Comparison of ENCODE assay signal across 15 cellular contexts in genomic region chr3:49725906-49726681, GRCh38. TPM values are rescaled to one million over a fixed set of nuclear protein-coding genes. Genes with fewer than 3 reads are reported as not detected.
A peak's percentile ranks its signal among the peaks of the same experiment; 100 is the strongest.
DNase-seq lines count a peak whose midpoint lies in the region; ATAC-seq and TF ChIP-seq lines count a peak whose summit lies in the region.
"Had no signal": no experiment of that assay in that cellular context is flagged by ENCODE, and none has a peak within 500 bp of the region (broad histone marks: within the 10 kb centered on the region; RNA-seq: fewer than 3 reads in every experiment).

No MANE protein-coding gene starts in this region.

- H3K27ac Mint-ChIP-seq in stimulated activated naive CD8-positive, alpha-beta T cell treated with anti-CD3 and anti-CD28 coated beads, Interleukin-15, Interleukin-2, amounts not matched to agents 100 ng/mL and 50 ng/mL, for 24 hours, result peak overlapping the region; percentile 61
- H3K27ac Mint-ChIP-seq in activated CD4-positive, alpha-beta memory T cell treated with anti-CD3 and anti-CD28 coated beads for 36 hours, result peak overlapping the region; percentile 9
- peak overlapping the region in 1 of 3 experiments; percentile 31 for H3K27ac Mint-ChIP-seq in nephron

- no peaks in the 10 kb centered on the region for H3K27me3 Mint-ChIP-seq in stimulated activated naive CD8-positive, alpha-beta T cell treated with anti-CD3 and anti-CD28 coated beads, Interleukin-15, Interleukin-2, amounts not matched to agents 100 ng/mL and 50 ng/mL, for 24 hours
- H3K27me3 Mint-ChIP-seq in activated CD4-positive, alpha-beta memory T cell treated with anti-CD3 and anti-CD28 coated beads for 36 hours, result no peaks in the 10 kb centered on the region
- H3K27me3 Mint-ChIP-seq in nephron (ENCODE audit: low read depth), result no peaks in the 10 kb centered on the region
- H3K27me3 Mint-ChIP-seq: stimulated activated naive CD8-positive, alpha-beta T cell treated with anti-CD3 and anti-CD28 coated beads, Interleukin-15, amount 100 ng/mL, for 72 hours had no signal

- peaks cover 18% of the 10 kb centered on the region for H3K36me3 Mint-ChIP-seq in stimulated activated naive CD8-positive, alpha-beta T cell treated with anti-CD3 and anti-CD28 coated beads, Interleukin-15, Interleukin-2, amounts not matched to agents 100 ng/mL and 50 ng/mL, for 24 hours (ENCODE audit: low read depth)
- peaks cover 19% of the 10 kb centered on the region for H3K36me3 Mint-ChIP-seq in activated CD4-positive, alpha-beta memory T cell treated with anti-CD3 and anti-CD28 coated beads for 36 hours
- peaks cover 22% of the 10 kb centered on the region for H3K36me3 Mint-ChIP-seq in nephron (ENCODE audit: low read depth)

- ATAC-seq in stimulated activated naive CD8-positive, alpha-beta T cell treated with anti-CD3 and anti-CD28 coated beads, Interleukin-15, Interleukin-2, amounts not matched to agents 100 U/mL and 50 U/mL, for 24 hours, result no peak
- no peak for ATAC-seq in HG03039 (IDR thresholded peaks at IDR 0.05; ENCODE audit: unreplicated experiment)
- ATAC-seq: stimulated activated naive CD8-positive, alpha-beta T cell treated with anti-CD3 and anti-CD28 coated beads, Interleukin-15, amount 100 ng/mL, for 72 hours had no signal

- no peak for DNase-seq in stimulated activated naive CD8-positive, alpha-beta T cell treated with anti-CD3 and anti-CD28 coated beads, Interleukin-15, Interleukin-2, amounts not matched to agents 100 U/mL and 50 U/mL, for 24 hours
- DNase-seq in activated CD4-positive, alpha-beta memory T cell treated with anti-CD3 and anti-CD28 coated beads for 36 hours, result no peak
- no peak for DNase-seq in GM19240 (ENCODE audit: insufficient read length, low spot score)
- no peak for DNase-seq in NCI-H2107 treated with DMSO at 0.1 percent for 48 hours (lab: John Stamatoyannopoulos, UW; ENCODE audit: unreplicated experiment)
- DNase-seq in OCI-M1 (lab: John Stamatoyannopoulos, UW), result no peak
- DNase-seq: activated CD8-positive, alpha-beta memory T cell treated with anti-CD3 and anti-CD28 coated beads for 24 hours; C1 segment of cervical spinal cord; NCI-H226; stimulated activated CD4-positive, alpha-beta T cell treated with anti-CD3 and anti-CD28 coated beads, Interleukin-4, amount 100 ng/mL, for 24 hours; stimulated activated naive CD8-positive, alpha-beta T cell treated with anti-CD3 and anti-CD28 coated beads, Interleukin-15, amount 100 ng/mL, for 72 hours had no signal

- CTCF ChIA-PET in activated CD4-positive, alpha-beta memory T cell treated with anti-CD3 and anti-CD28 coated beads for 36 hours (lab: Charles Lee), result interaction anchor here (0.6 to 1.4 kb wide), 3 partner anchors 12 to 113 kb away, joined by 3 to 4 read pairs (median 3); no protein-coding TSS in a partner anchor

- intact Hi-C loops in activated CD4-positive, alpha-beta memory T cell treated with anti-CD3 and anti-CD28 coated beads for 36 hours (cut with micrococcal nuclease), result loop anchor here (2.0 kb wide), 2 partner anchors 51 to 61 kb away; partner anchors contain the start of genes APEH and IP6K1

- H3K9me3 Mint-ChIP-seq in stimulated activated naive CD8-positive, alpha-beta T cell treated with anti-CD3 and anti-CD28 coated beads, Interleukin-15, Interleukin-2, amounts not matched to agents 100 ng/mL and 50 ng/mL, for 24 hours, result no peaks in the 10 kb centered on the region
- H3K9me3 Mint-ChIP-seq in activated CD4-positive, alpha-beta memory T cell treated with anti-CD3 and anti-CD28 coated beads for 36 hours, result no peaks in the 10 kb centered on the region
- no peaks in the 10 kb centered on the region for H3K9me3 Mint-ChIP-seq in nephron
- H3K9me3 Mint-ChIP-seq: stimulated activated naive CD8-positive, alpha-beta T cell treated with anti-CD3 and anti-CD28 coated beads, Interleukin-15, amount 100 ng/mL, for 72 hours had no signal

- peaks cover 21% of the 10 kb centered on the region for H3K4me1 Mint-ChIP-seq in stimulated activated naive CD8-positive, alpha-beta T cell treated with anti-CD3 and anti-CD28 coated beads, Interleukin-15, Interleukin-2, amounts not matched to agents 100 ng/mL and 50 ng/mL, for 24 hours (ENCODE audit: low read depth)
- H3K4me1 Mint-ChIP-seq in activated CD4-positive, alpha-beta memory T cell treated with anti-CD3 and anti-CD28 coated beads for 36 hours (ENCODE audit: low read depth), result peaks cover 18% of the 10 kb centered on the region
- peaks cover 10% of the 10 kb centered on the region for H3K4me1 Mint-ChIP-seq in nephron

- POLR2A ChIA-PET in activated CD4-positive, alpha-beta memory T cell treated with anti-CD3 and anti-CD28 coated beads for 36 hours (lab: Charles Lee), result no interaction called here

- TF ChIP-seq CTCF in nephron (IDR thresholded peaks at IDR 0.05; ENCODE audit: unreplicated experiment in 3 of 3), result no peak

- H3K4me3 Mint-ChIP-seq in stimulated activated naive CD8-positive, alpha-beta T cell treated with anti-CD3 and anti-CD28 coated beads, Interleukin-15, Interleukin-2, amounts not matched to agents 100 ng/mL and 50 ng/mL, for 24 hours, result no peak overlapping the region
- no peak overlapping the region for H3K4me3 Mint-ChIP-seq in activated CD4-positive, alpha-beta memory T cell treated with anti-CD3 and anti-CD28 coated beads for 36 hours
- H3K4me3 Mint-ChIP-seq in nephron, result peak overlapping the region in 2 of 3 experiments; percentile 34 to 51
- H3K4me3 Mint-ChIP-seq: stimulated activated naive CD8-positive, alpha-beta T cell treated with anti-CD3 and anti-CD28 coated beads, Interleukin-15, amount 100 ng/mL, for 72 hours had no signal

RNA-seq across cellular contexts. Expression of gene GMPPB, which starts 2.3 kb away (rescaled TPM):
- 10 to 100 TPM; 41.0 to 45.4 TPM for total RNA-seq in activated CD4-positive, alpha-beta memory T cell treated with anti-CD3 and anti-CD28 coated beads for 36 hours

RNA-seq across cellular contexts. Expression of gene AMIGO3, which starts 6.6 kb away (rescaled TPM):
- total RNA-seq in activated CD4-positive, alpha-beta memory T cell treated with anti-CD3 and anti-CD28 coated beads for 36 hours, result not detected
- total RNA-seq: H4, renal cortical epithelial cell had no signal

RNA-seq across cellular contexts. Expression of gene RNF123, which starts 36.7 kb away (rescaled TPM):
- 10 to 100 TPM; 21.0 to 29.7 TPM for total RNA-seq in activated CD4-positive, alpha-beta memory T cell treated with anti-CD3 and anti-CD28 coated beads for 36 hours

RNA-seq across cellular contexts. Expression of gene MST1, which starts 36.8 kb away (rescaled TPM):
- 1 to 10 TPM; 8.1 to 8.2 TPM for total RNA-seq in activated CD4-positive, alpha-beta memory T cell treated with anti-CD3 and anti-CD28 coated beads for 36 hours

RNA-seq across cellular contexts. Expression of gene APEH, which starts 51.9 kb away (rescaled TPM):
- 100 to 1,000 TPM; 141 to 143 TPM for total RNA-seq in activated CD4-positive, alpha-beta memory T cell treated with anti-CD3 and anti-CD28 coated beads for 36 hours

Comparison
In these comparisons a context has a peak if more than half of its experiments do, and no peak if none do; other contexts are left out.
1. H3K4me3 Mint-ChIP-seq: peak in nephron (2 of 3); none in stimulated activated naive CD8-positive, alpha-beta T cell treated with anti-CD3 and anti-CD28 coated beads, Interleukin-15, Interleukin-2, amounts not matched to agents 100 ng/mL and 50 ng/mL, for 24 hours (single experiment) and activated CD4-positive, alpha-beta memory T cell treated with anti-CD3 and anti-CD28 coated beads for 36 hours (single experiment).